Comparison of ENCODE assay signal across 17 cellular contexts in genomic region chr11:59865031-59865430, GRCh38. TPM values are rescaled to one million over a fixed set of nuclear protein-coding genes. Genes with fewer than 3 reads are reported as not detected.
A peak's percentile ranks its signal among the peaks of the same experiment; 100 is the strongest.
DNase-seq lines count a peak whose midpoint lies in the region; ATAC-seq, FAIRE-seq and TF ChIP-seq lines count a peak whose summit lies in the region.
"Had no signal": no experiment of that assay in that cellular context is flagged by ENCODE, and none has a peak within 500 bp of the region (broad histone marks: within the 10 kb centered on the region; RNA-seq: fewer than 3 reads in every experiment).

No MANE protein-coding gene starts in this region.

- H3K9me3 Mint-ChIP-seq in stimulated activated naive CD8-positive, alpha-beta T cell treated with anti-CD3 and anti-CD28 coated beads, Interleukin-15, amount 100 ng/mL, for 72 hours, result no peaks in the 10 kb centered on the region

- H3K27me3 Mint-ChIP-seq in stimulated activated naive CD8-positive, alpha-beta T cell treated with anti-CD3 and anti-CD28 coated beads, Interleukin-15, amount 100 ng/mL, for 72 hours, result peaks cover 18% of the 10 kb centered on the region
- H3K27me3 Mint-ChIP-seq: progenitor cell of endocrine pancreas had no signal

- H3K4me3 ChIP-seq in bronchial epithelial cell (ENCODE audit: low read depth, low read length), result no peak overlapping the region

- no peak overlapping the region for H3K4me3 Mint-ChIP-seq in stimulated activated naive CD8-positive, alpha-beta T cell treated with anti-CD3 and anti-CD28 coated beads, Interleukin-15, amount 100 ng/mL, for 72 hours

- no peak for DNase-seq in stimulated activated naive CD8-positive, alpha-beta T cell treated with anti-CD3 and anti-CD28 coated beads, Interleukin-15, Interleukin-2, amounts not matched to agents 100 U/mL and 50 U/mL, for 24 hours
- DNase-seq in stimulated activated naive CD8-positive, alpha-beta T cell treated with anti-CD3 and anti-CD28 coated beads, Interleukin-15, amount 100 ng/mL, for 72 hours, result no peak
- DNase-seq in bronchial epithelial cell (ENCODE audit: low read depth) (peak; percentile 88), kidney glomerular epithelial cell (lab: John Stamatoyannopoulos, UW) (peak; percentile 59), urothelium cell line (ENCODE audit: low spot score) (peak; percentile 47), NCI-H2227 treated with DMSO at 0.1 percent for 48 hours (lab: John Stamatoyannopoulos, UW) (no peak)
- DNase-seq: activated CD4-positive, alpha-beta T cell treated with anti-CD3 and anti-CD28 coated beads for 4 hours; activated T-cell treated with anti-CD3 and anti-CD28 coated beads, Interleukin-2, amount 50 U/mL, for 1 hour; Caco-2; Karpas-422; NCI-H1417 treated with DMSO at 0.1 percent for 48 hours; NCI-H226; SIG-M5; T-helper 9 cell had no signal

- peak; percentile 59 for ATAC-seq in stimulated activated naive CD8-positive, alpha-beta T cell treated with anti-CD3 and anti-CD28 coated beads, Interleukin-15, Interleukin-2, amounts not matched to agents 100 U/mL and 50 U/mL, for 24 hours
- ATAC-seq in stimulated activated naive CD8-positive, alpha-beta T cell treated with anti-CD3 and anti-CD28 coated beads, Interleukin-15, amount 100 ng/mL, for 72 hours, result no peak
- no peak for ATAC-seq in HG02798 (IDR thresholded peaks at IDR 0.05; ENCODE audit: poor library complexity, unreplicated experiment)
- ATAC-seq in HG03139 (IDR thresholded peaks at IDR 0.05; ENCODE audit: unreplicated experiment), result no peak

- H3K27ac Mint-ChIP-seq in stimulated activated naive CD8-positive, alpha-beta T cell treated with anti-CD3 and anti-CD28 coated beads, Interleukin-15, amount 100 ng/mL, for 72 hours, result no peak overlapping the region
- H3K27ac Mint-ChIP-seq: progenitor cell of endocrine pancreas had no signal

- H3K4me1 Mint-ChIP-seq in stimulated activated naive CD8-positive, alpha-beta T cell treated with anti-CD3 and anti-CD28 coated beads, Interleukin-15, amount 100 ng/mL, for 72 hours, result no peaks in the 10 kb centered on the region

- FAIRE-seq in bronchial epithelial cell (lab: Jason Lieb, UNC) (no peak), urothelium cell line (lab: Jason Lieb, UNC) (no peak)

- no peak for TF ChIP-seq CTCF in bronchial epithelial cell (IDR thresholded peaks at IDR 0.05; ENCODE audit: insufficient read depth, low read length, severe bottlenecking)

- no peaks in the 10 kb centered on the region for H3K36me3 ChIP-seq in bronchial epithelial cell (ENCODE audit: control insufficient read depth, insufficient read depth, low read length)

- no peaks in the 10 kb centered on the region for H3K27me3 ChIP-seq in bronchial epithelial cell (ENCODE audit: control insufficient read depth, insufficient read depth, low read length)

RNA-seq across cellular contexts. Expression of gene TCN1, which starts 1.3 kb away (rescaled TPM):
- total RNA-seq in bronchial epithelial cell, result 4.2 and 27.4 TPM in 2 replicates
- total RNA-seq: Caco-2 had no signal

RNA-seq across cellular contexts. Expression of gene OOSP3, which starts 13.6 kb away (rescaled TPM):
- total RNA-seq in bronchial epithelial cell, result not detected in 2 replicates
- total RNA-seq: Caco-2, progenitor cell of endocrine pancreas had no signal

RNA-seq across cellular contexts. Expression of gene CBLIF, which starts 19.7 kb away (rescaled TPM):
- not detected in 2 replicates for total RNA-seq in bronchial epithelial cell
- total RNA-seq: Caco-2 had no signal

RNA-seq across cellular contexts. Expression of gene MRPL16, which starts 54.5 kb away (rescaled TPM):
- total RNA-seq in bronchial epithelial cell, result 17.4 and 23.3 TPM in 2 replicates

Comparison
In these comparisons a context has a peak if more than half of its experiments do, and no peak if none do; other contexts are left out.
1. DNase-seq: peak in bronchial epithelial cell (single experiment), kidney glomerular epithelial cell (single experiment) and urothelium cell line (single experiment); none in stimulated activated naive CD8-positive, alpha-beta T cell treated with anti-CD3 and anti-CD28 coated beads, Interleukin-15, Interleukin-2, amounts not matched to agents 100 U/mL and 50 U/mL, for 24 hours (single experiment), stimulated activated naive CD8-positive, alpha-beta T cell treated with anti-CD3 and anti-CD28 coated beads, Interleukin-15, amount 100 ng/mL, for 72 hours (0 of 2) and NCI-H2227 treated with DMSO at 0.1 percent for 48 hours (single experiment).